Comparison of ENCODE assay signal across 8 cellular contexts in genomic region chr6:3022765-3023662, GRCh38. TPM values are rescaled to one million over a fixed set of nuclear protein-coding genes. Genes with fewer than 3 reads are reported as not detected.
DNase-seq lines count a peak whose midpoint lies in the region; ATAC-seq and TF ChIP-seq lines count a peak whose summit lies in the region.

No MANE protein-coding gene starts in this region.

- TF ChIP-seq POLR2A in gastrocnemius medialis (IDR thresholded peaks at IDR 0.05), result no peak

- peaks cover 4% of the 10 kb centered on the region for H3K9me3 Mint-ChIP-seq in Calu3 (ENCODE audit: low read depth, unreplicated experiment)

- H3K36me3 Mint-ChIP-seq in Calu3 (ENCODE audit: insufficient read depth, unreplicated experiment), result no peaks in the 10 kb centered on the region

- H2AFZ ChIP-seq in fibroblast of lung (ENCODE audit: low read length), result peak overlapping the region; percentile 51

- H3K27ac ChIP-seq in fibroblast of lung (ENCODE audit: insufficient read depth, low read length) (peak overlapping the region; percentile 96), gastrocnemius medialis (peak overlapping the region; percentile 93 to 97 (median 94))

- no peaks in the 10 kb centered on the region for H3K27me3 Mint-ChIP-seq in Calu3 (ENCODE audit: unreplicated experiment)

- CTCF ChIA-PET in Calu3 (lab: Charles Lee), result no interaction called here

- peak; percentile 14 to 18 for ATAC-seq in gastrocnemius medialis
- no peak for ATAC-seq in HG03135 (IDR thresholded peaks at IDR 0.05; ENCODE audit: unreplicated experiment)
- no peak for ATAC-seq in HG03354 (IDR thresholded peaks at IDR 0.05; ENCODE audit: poor library complexity, severe bottlenecking, unreplicated experiment)

- no peak for DNase-seq in Calu3
- DNase-seq in HT-29 (ENCODE audit: low spot score), result peak; percentile 55
- peak; percentile 43 for DNase-seq in activated CD4-positive, alpha-beta T cell treated with anti-CD3 and anti-CD28 coated beads, Interleukin-2, amount 50 U/mL, for 1 hour
- no peak for DNase-seq in fibroblast of lung (ENCODE audit: low read depth in 2 of 2)
- no peak for DNase-seq in gastrocnemius medialis
- no peak for DNase-seq in amniotic stem cell (lab: John Stamatoyannopoulos, UW)

- H3K27me3 ChIP-seq in fibroblast of lung (ENCODE audit: control insufficient read depth, insufficient read depth, low read length), result no peaks in the 10 kb centered on the region
- no peaks in the 10 kb centered on the region for H3K27me3 ChIP-seq in gastrocnemius medialis

- H3K4me1 ChIP-seq in fibroblast of lung (ENCODE audit: control insufficient read depth, extremely low read depth, insufficient read depth, low read length) (peaks cover 6% of the 10 kb centered on the region), gastrocnemius medialis (peaks cover 26 to 51% of the 10 kb centered on the region in 2 donors)

- no peak for TF ChIP-seq CTCF in Calu3 (IDR thresholded peaks at IDR 0.05; ENCODE audit: unreplicated experiment)
- TF ChIP-seq CTCF in fibroblast of lung (conservative IDR thresholded peaks at IDR 0.05 in 1 of 2, IDR thresholded peaks at IDR 0.05 in 1 of 2; ENCODE audit: low read depth in 1 of 2, low read length in 2 of 2), result no peak
- no peak for TF ChIP-seq CTCF in gastrocnemius medialis (IDR thresholded peaks at IDR 0.05 in 4 of 5, conservative IDR thresholded peaks at IDR 0.05 in 1 of 5)

- peak overlapping the region; percentile 85 for H3K27ac Mint-ChIP-seq in Calu3 (ENCODE audit: unreplicated experiment)

- in situ Hi-C loops in gastrocnemius medialis (cut with MboI; ENCODE audit: low sequenced_read_pairs in 4 of 4), result no loop called here

- BruUV-seq in Calu3 (replicated peaks; lab: Mats Ljungman, UMichigan), result no TSS peak

- intact Hi-C loops in Calu3 (cut with micrococcal nuclease; ENCODE audit: unreplicated experiment) (no loop called here), gastrocnemius medialis (cut with DNase I; ENCODE audit: low total_unique reads) (loop anchor here (1.0 kb wide), 1 partner anchor 21 kb away; no protein-coding TSS in a partner anchor)

- H3K4me2 ChIP-seq in fibroblast of lung (ENCODE audit: extremely low read depth, insufficient read depth, low read length), result peak overlapping the region; percentile 68

- H3K79me2 ChIP-seq in fibroblast of lung (ENCODE audit: control insufficient read depth, insufficient read depth, low read length), result peaks cover 8% of the 10 kb centered on the region

- peaks cover 1% of the 10 kb centered on the region for H3K36me3 ChIP-seq in fibroblast of lung (ENCODE audit: control insufficient read depth, insufficient read depth, low read length)
- H3K36me3 ChIP-seq in gastrocnemius medialis, result peaks cover 0 to 23% of the 10 kb centered on the region in 2 donors

- H4K20me1 ChIP-seq in fibroblast of lung (ENCODE audit: control insufficient read depth, extremely low read depth, insufficient read depth, low read length), result no peaks in the 10 kb centered on the region

- H3K9me3 ChIP-seq in fibroblast of lung (ENCODE audit: control insufficient read depth, insufficient read depth, low read depth, low read length), result no peaks in the 10 kb centered on the region
- no peaks in the 10 kb centered on the region for H3K9me3 ChIP-seq in gastrocnemius medialis

- H3K9ac ChIP-seq in fibroblast of lung (ENCODE audit: insufficient read depth, low read length), result peak overlapping the region; percentile 37

- peaks cover 10% of the 10 kb centered on the region for H3K4me1 Mint-ChIP-seq in Calu3 (ENCODE audit: low read depth, unreplicated experiment)

- H3K4me3 ChIP-seq in fibroblast of lung (replicated peaks in 1 of 4; ENCODE audit: control extremely low read depth in 1 of 4, insufficient read depth in 1 of 4, low read depth in 3 of 4, low read length in 4 of 4), result peak overlapping the region in 3 of 4 experiments; percentile 34 to 61 (median 47)
- peak overlapping the region; percentile 64 to 79 (median 70) for H3K4me3 ChIP-seq in gastrocnemius medialis

- no peak overlapping the region for H3K4me3 Mint-ChIP-seq in Calu3 (ENCODE audit: low read depth, unreplicated experiment)

RNA-seq across cellular contexts. Expression of gene NQO2, which starts 23.3 kb away (rescaled TPM):
- total RNA-seq in Calu3 (2022), result 11.5 and 12.0 TPM in 2 replicates
- 24.4 and 28.5 TPM in 2 replicates for total RNA-seq in HT-29 (2014; rRNA removed; shearing (Covaris generic))
- 12.1 and 18.7 TPM in 2 replicates for total RNA-seq in fibroblast of lung
- 13.5 and 40.8 TPM in 2 replicates for polyA plus RNA-seq in fibroblast of lung
- polyA plus RNA-seq in fibroblast of lung (2012), result 15.2 and 45.3 TPM in 2 replicates
- polyA minus RNA-seq in fibroblast of lung (ENCODE audit: low replicate concordance), result 5.3 and 9.2 TPM in 2 replicates
- 10 to 100 TPM; 46.7 to 94.5 (median 60.3) TPM for total RNA-seq in gastrocnemius medialis

RNA-seq across cellular contexts. Expression of gene RIPK1, which starts 45.3 kb away (rescaled TPM):
- total RNA-seq in Calu3 (2022) (11.5 and 11.6 TPM in 2 replicates), fibroblast of lung (20.3 and 22.1 TPM in 2 replicates), gastrocnemius medialis (10 to 100 TPM in 2 of 4 donors, 1 to 10 TPM in 2; 8.6 to 12.0 (median 10.3) TPM)
- total RNA-seq in HT-29 (2014; rRNA removed; shearing (Covaris generic)), result 11.7 and 12.6 TPM in 2 replicates
- 24.9 and 29.3 TPM in 2 replicates for polyA plus RNA-seq in fibroblast of lung
- polyA plus RNA-seq in fibroblast of lung (2012), result 19.5 and 23.3 TPM in 2 replicates
- 9.0 and 9.3 TPM in 2 replicates for polyA minus RNA-seq in fibroblast of lung (ENCODE audit: low replicate concordance)

RNA-seq across cellular contexts. Expression of gene SERPINB6, which starts 51.6 kb away (rescaled TPM):
- 53.1 and 60.9 TPM in 2 replicates for total RNA-seq in Calu3 (2022)
- 68.0 and 74.6 TPM in 2 replicates for total RNA-seq in HT-29 (2014; rRNA removed; shearing (Covaris generic))
- 71.7 and 83.9 TPM in 2 replicates for total RNA-seq in fibroblast of lung
- 158 and 181 TPM in 2 replicates for polyA plus RNA-seq in fibroblast of lung
- 142 and 157 TPM in 2 replicates for polyA plus RNA-seq in fibroblast of lung (2012)
- polyA minus RNA-seq in fibroblast of lung (ENCODE audit: low replicate concordance), result 180 and 182 TPM in 2 replicates
- total RNA-seq in gastrocnemius medialis, result 100 to 1,000 TPM; 114 to 260 (median 189) TPM

Comparison
In these comparisons a context has a peak if more than half of its experiments do, and no peak if none do; other contexts are left out.
1. DNase-seq: peak in HT-29 (single experiment) and activated CD4-positive, alpha-beta T cell treated with anti-CD3 and anti-CD28 coated beads, Interleukin-2, amount 50 U/mL, for 1 hour (single experiment); none in Calu3 (single experiment), fibroblast of lung (0 of 2), gastrocnemius medialis (0 of 2) and amniotic stem cell (single experiment).
2. ATAC-seq: peak in gastrocnemius medialis (2 of 2); none in HG03135 (single experiment) and HG03354 (single experiment).